In genomic region chr9:36175209-36175608, GRCh38 we compare ENCODE assay signal across 11 cellular contexts. TPM values are rescaled to one million over a fixed set of nuclear protein-coding genes. Genes with fewer than 3 reads are reported as not detected.
A peak's percentile ranks its signal among the peaks of the same experiment; 100 is the strongest.
DNase-seq lines count a peak whose midpoint lies in the region; ATAC-seq, FAIRE-seq and TF ChIP-seq lines count a peak whose summit lies in the region.
"Not testable (repeated sequence)": the region's sequence is repeated elsewhere in the genome, so short reads cannot be mapped to it uniquely, and the experiment has no call there.
"Had no signal": no experiment of that assay in that cellular context is flagged by ENCODE, and none has a peak within 500 bp of the region (broad histone marks: within the 10 kb centered on the region; RNA-seq: fewer than 3 reads in every experiment).

No MANE protein-coding gene starts in this region.

- H3K27me3 Mint-ChIP-seq in GM23338 (ENCODE audit: insufficient read depth, low read depth, poor library complexity): not testable (repeated sequence)

- not testable (repeated sequence) for H3K4me3 Mint-ChIP-seq in GM23338

- not testable (repeated sequence) for H4K8ac ChIP-seq in H1 (ENCODE audit: extremely low read depth, insufficient read depth, low read length); trophoblast cell (ENCODE audit: low read depth, low read length)

- H2BK120ac ChIP-seq in H1 (replicated peaks; ENCODE audit: low read depth, low read length); trophoblast cell (ENCODE audit: insufficient read depth, low read length, poor library complexity): not testable (repeated sequence)

- WGBS in H1 (ENCODE audit: extremely low coverage in 1 of 2, insufficient coverage in 1 of 2, insufficient read length in 1 of 2, insufficient replicate concordance in 2 of 2, low coverage in 1 of 2, low lambda C conversion rate in 2 of 2, missing lambda C conversion rate in 1 of 2), 2 experiments: 91% methylated on average over 3 of the region's 3 CpGs; no CpG with 5 or more reads in 1 of the 2 experiments
- WGBS in HepG2 (ENCODE audit: low lambda C conversion rate): 31% methylated on average over 3 of the region's 3 CpGs
- WGBS in trophoblast cell (ENCODE audit: extremely low coverage, insufficient coverage, insufficient read length): no CpG with 5 or more reads among the region's 3 CpGs

- H3K9me3 Mint-ChIP-seq in GM23338: peaks cover 16% of the 10 kb centered on the region

- H2BK20ac ChIP-seq in H1 (ENCODE audit: low read length): not testable (repeated sequence)

- TF ChIP-seq EP300 in H1 (IDR thresholded peaks at IDR 0.05; ENCODE audit: borderline replicate concordance in 1 of 2, low read depth in 2 of 2, low read length in 2 of 2); HepG2 (IDR thresholded peaks at IDR 0.05; ENCODE audit: low read depth in 2 of 2, low read length in 2 of 2); HepG2 (CRISPR knock-in tag; IDR thresholded peaks at IDR 0.05; ENCODE audit: borderline replicate concordance): not testable (repeated sequence)

- not testable (repeated sequence) for H3K9ac ChIP-seq in H1 (replicated peaks in 1 of 4; ENCODE audit: extremely low read depth in 1 of 4, low read depth in 3 of 4, low read length in 3 of 4); HepG2 (ENCODE audit: insufficient read depth, low read depth, low read length); trophoblast cell (ENCODE audit: low read length)

- H3K9me2 ChIP-seq in GM23338 (ENCODE audit: insufficient read depth): not testable (repeated sequence)

- not testable (repeated sequence) for TF ChIP-seq RAD21 in H1 (IDR thresholded peaks at IDR 0.05 in 1 of 2, conservative IDR thresholded peaks at IDR 0.05 in 1 of 2; ENCODE audit: low read depth in 2 of 2, low read length in 2 of 2); HepG2 (CRISPR knock-in tag; IDR thresholded peaks at IDR 0.05)

- not testable (repeated sequence) for H3K36me3 Mint-ChIP-seq in GM23338 (ENCODE audit: low read depth)

- H3K23ac ChIP-seq in H1 (ENCODE audit: insufficient read length); trophoblast cell (ENCODE audit: low read length): not testable (repeated sequence)

- not testable (repeated sequence) for H4K12ac ChIP-seq in trophoblast cell (ENCODE audit: low read depth, low read length)

- H3K23me2 ChIP-seq in H1 (ENCODE audit: low read depth, low read length): not testable (repeated sequence)

- not testable (repeated sequence) for H4K5ac ChIP-seq in H1 (ENCODE audit: insufficient read length, low read depth, low read length)

- H2AK5ac ChIP-seq in H1 (ENCODE audit: low read depth, low read length); trophoblast cell (ENCODE audit: low read length): not testable (repeated sequence)

- H3K4ac ChIP-seq in H1 (replicated peaks; ENCODE audit: insufficient read length, low read depth, low read length); trophoblast cell (ENCODE audit: low read depth, low read length): not testable (repeated sequence)

- H3K79me1 ChIP-seq in H1 (ENCODE audit: low read depth, low read length); trophoblast cell (ENCODE audit: low read length): not testable (repeated sequence)

- FAIRE-seq in H1 (lab: Jason Lieb, UNC); HepG2 (lab: Jason Lieb, UNC): not testable (repeated sequence)

- H3K36me3 ChIP-seq in GM23338 (ENCODE audit: insufficient read depth); H1 (ENCODE audit: control insufficient read depth in 2 of 4, insufficient read depth in 4 of 4, low read length in 3 of 4); HepG2 (replicated peaks in 1 of 2; ENCODE audit: control insufficient read depth in 1 of 2, insufficient read depth in 2 of 2, low read length in 2 of 2); trophoblast cell (ENCODE audit: control insufficient read depth in 1 of 2, insufficient read depth in 2 of 2, low read length in 2 of 2): not testable (repeated sequence)

- H3K4me3 ChIP-seq in GM23338; H1 (ENCODE audit: extremely low read depth in 1 of 4, insufficient read depth in 2 of 4, low read depth in 3 of 4, low read length in 4 of 4); HepG2 (replicated peaks in 1 of 3; ENCODE audit: insufficient read depth in 1 of 3, low read depth in 2 of 3, low read length in 3 of 3); trophoblast cell (ENCODE audit: low read depth, low read length): not testable (repeated sequence)

- H3K4me1 ChIP-seq in GM23338 (ENCODE audit: insufficient read depth); H1 (replicated peaks in 1 of 4; ENCODE audit: control insufficient read depth in 3 of 4, insufficient read depth in 4 of 4, low read length in 3 of 4); HepG2 (ENCODE audit: insufficient read depth, low read length); trophoblast cell (ENCODE audit: control insufficient read depth in 1 of 2, insufficient read depth in 2 of 2, low read length in 2 of 2): not testable (repeated sequence)

- intact Hi-C loops in HepG2 (cut with micrococcal nuclease; ENCODE audit: unreplicated experiment): not testable (repeated sequence)

- not testable (repeated sequence) for H3K4me1 Mint-ChIP-seq in GM23338

- H3K9me3 ChIP-seq in H1 (ENCODE audit: insufficient read depth in 2 of 2, low read depth in 1 of 2, low read length in 1 of 2); HepG2 (ENCODE audit: low read length); trophoblast cell (ENCODE audit: insufficient read depth, low read depth, low read length): not testable (repeated sequence)

- in situ Hi-C loops in HepG2 (cut with HindIII; ENCODE audit: extremely low pct_ligation_motif_present, low pct_unique_long_range_greater_than_20kb): not testable (repeated sequence)

- not testable (repeated sequence) for BruUV-seq in HepG2 (replicated peaks; lab: Mats Ljungman, UMichigan)

- H3K56ac ChIP-seq in H1 (replicated peaks; ENCODE audit: insufficient read length, low read depth, low read length): not testable (repeated sequence)

- H2BK5ac ChIP-seq in H1 (ENCODE audit: low read depth, low read length): not testable (repeated sequence)
- H2BK5ac ChIP-seq in trophoblast cell (ENCODE audit: low read depth, low read length, poor library complexity): peak overlapping the region; percentile 22

- CTCF ChIA-PET in H1 (lab: Charles Lee; ENCODE audit: partially characterized antibody): interaction anchor here (1.2 to 1.6 kb wide), 2 partner anchors 8 to 83 kb away, joined by 3 to 6 read pairs; no protein-coding TSS in a partner anchor
- CTCF ChIA-PET in HepG2 (lab: Yijun Ruan, JAX; ENCODE audit: low intra/inter-chr PET ratio, low total read pairs): not testable (repeated sequence)

- not testable (repeated sequence) for TF ChIP-seq POLR2A in H1 (IDR thresholded peaks at IDR 0.05; ENCODE audit: control extremely low read depth in 1 of 2, low read depth in 2 of 2, low read length in 2 of 2); HepG2 (IDR thresholded peaks at IDR 0.05; ENCODE audit: insufficient read depth in 1 of 2, low read depth in 2 of 2, low read length in 2 of 2)

- peak overlapping the region; percentile 40; the same call in 1 of the 2 replicates for H2BK15ac ChIP-seq in H1 (ENCODE audit: low read length)

- H3K14ac ChIP-seq in H1 (ENCODE audit: insufficient read length); trophoblast cell (ENCODE audit: low read length): not testable (repeated sequence)

- H3F3A ChIP-seq in GM23338 (replicated peaks; ENCODE audit: low read depth): not testable (repeated sequence)

- not testable (repeated sequence) for DNase-seq in GM23338 (ENCODE audit: low spot score); H1 (ENCODE audit: low read depth in 1 of 2, low spot score in 2 of 2); HepG2 (ENCODE audit: low spot score)
- DNase-seq in trophoblast cell: peak; percentile 31 to 79

- H3K27me3 ChIP-seq in GM23338 (ENCODE audit: insufficient read depth); H1 (replicated peaks in 1 of 4; ENCODE audit: control insufficient read depth in 3 of 4, extremely low read depth in 1 of 4, insufficient read depth in 3 of 4, low read length in 3 of 4); trophoblast cell (ENCODE audit: insufficient read depth, low read length): not testable (repeated sequence)
- peaks cover 3 to 25% of the 10 kb centered on the region in 2 experiments; a peak in 4 of 5 replicates for H3K27me3 ChIP-seq in HepG2 (ENCODE audit: control insufficient read depth in 1 of 2, insufficient read depth in 2 of 2, low read length in 2 of 2)

- H2AFZ ChIP-seq in GM23338: 0 out of 2 replicates have a peak overlapping the region, but pooled peaks have one; percentile 23
- not testable (repeated sequence) for H2AFZ ChIP-seq in H1 (ENCODE audit: low read length); HepG2 (ENCODE audit: low read length); trophoblast cell (ENCODE audit: insufficient read depth, low read length, poor library complexity)

- not testable (repeated sequence) for H3K79me2 ChIP-seq in GM23338 (replicated peaks; ENCODE audit: insufficient read depth); H1 (ENCODE audit: control insufficient read depth in 1 of 2, insufficient read depth in 2 of 2, low read length in 2 of 2); HepG2 (ENCODE audit: insufficient read depth, low read length); trophoblast cell (ENCODE audit: control insufficient read depth, insufficient read depth, low read length, poor library complexity)

- not testable (repeated sequence) for H3K4me2 ChIP-seq in GM23338; H1 (ENCODE audit: insufficient read depth in 1 of 2, low read depth in 2 of 2, low read length in 2 of 2); HepG2 (ENCODE audit: low read depth, low read length); trophoblast cell (ENCODE audit: low read length)

- not testable (repeated sequence) for H3K27ac ChIP-seq in GM23338 (ENCODE audit: low read depth); H1 (ENCODE audit: low read depth, low read length); HepG2 (ENCODE audit: extremely low read length, insufficient read depth, low read length)
- H3K27ac ChIP-seq in trophoblast cell (ENCODE audit: low read depth, low read length): peak overlapping the region; percentile 78

- H2BK12ac ChIP-seq in H1 (ENCODE audit: low read depth, low read length); trophoblast cell (ENCODE audit: low read length): not testable (repeated sequence)

- H3K18ac ChIP-seq in H1 (ENCODE audit: extremely low read depth, low read length); trophoblast cell (ENCODE audit: low read length): not testable (repeated sequence)

- H4K91ac ChIP-seq in H1 (replicated peaks; ENCODE audit: insufficient read length, low read length); trophoblast cell (ENCODE audit: low read depth, low read length): not testable (repeated sequence)

- not testable (repeated sequence) for ATAC-seq in GM23338, HepG2

- not testable (repeated sequence) for H3K27ac Mint-ChIP-seq in GM23338

- not testable (repeated sequence) for H4K20me1 ChIP-seq in GM23338 (replicated peaks; ENCODE audit: insufficient read depth); H1 (replicated peaks in 1 of 2; ENCODE audit: control insufficient read depth in 1 of 2, insufficient read depth in 2 of 2, low read length in 2 of 2); HepG2 (ENCODE audit: insufficient read depth, low read length)

- POLR2A ChIA-PET in H1 (lab: Charles Lee; ENCODE audit: partially characterized antibody); HepG2 (lab: Yijun Ruan, JAX): not testable (repeated sequence)

- TF ChIP-seq CTCF in GM23338 (conservative IDR thresholded peaks at IDR 0.05; ENCODE audit: low read depth in 2 of 2); H1 (IDR thresholded peaks at IDR 0.05; ENCODE audit: control extremely low read depth in 1 of 3, insufficient read depth in 1 of 3, low read depth in 1 of 3, low read length in 3 of 3); HepG2 (CRISPR knock-in tag; IDR thresholded peaks at IDR 0.05): not testable (repeated sequence)

RNA-seq across cellular contexts. Expression of gene CCIN, which starts 6.0 kb away (rescaled TPM):
- total RNA-seq in GM23338 (2014; rRNA removed; shearing (Covaris generic)): 0.14 TPM in 1 of 2 replicates, not detected in the other
- polyA plus RNA-seq in GM23338 (2016; fragmentation: Nextera tagmentation; extraction: Ambion mirVana): not detected in 2 replicates
- 0.19 and 0.27 TPM in 2 replicates for total RNA-seq in H1 (2021; fragmentation: NEBNext Ultra II Directional; extraction: Animal tissue kit (Norgen Biotek cat#: 25700))
- polyA plus RNA-seq in H1 (2011; rRNA removed): 0.20 and 0.21 TPM in 2 replicates
- polyA plus RNA-seq in H1 (2011; cell fraction: cytosol; rRNA removed): 0.19 TPM
- 0.74 TPM for polyA plus RNA-seq in H1 (2011; cell fraction: nucleus; rRNA removed)
- polyA plus RNA-seq in H1 (2012, experiment 1 of 2): 0.12 to 0.19 TPM (median 0.18 TPM) in 3 of 4 replicates, not detected in the other
- 0.08 TPM for polyA plus RNA-seq in H1 (2012, experiment 2 of 2)
- 0.06 TPM for polyA plus RNA-seq in H1 (2013, experiment 1 of 2)
- polyA plus RNA-seq in H1 (2013, experiment 2 of 2): 0.07 TPM
- polyA minus RNA-seq in H1 (2011; rRNA and poly(A)+ RNA removed): 1.1 and 1.8 TPM in 2 replicates
- polyA minus RNA-seq in H1 (2011; cell fraction: cytosol; rRNA and poly(A)+ RNA removed): not detected
- polyA minus RNA-seq in H1 (2011; cell fraction: nucleus; rRNA and poly(A)+ RNA removed): 0.80 TPM
- not detected in 2 replicates for total RNA-seq in HepG2 (2016; rRNA removed; fragmentation: Illumina TruSeq; extraction: Trizol)
- total RNA-seq in HepG2 (2016; cell fraction: cytosol; rRNA removed; fragmentation: Illumina TruSeq; extraction: Trizol; ENCODE audit: low read depth): not detected in 2 replicates
- total RNA-seq in HepG2 (2016; cell fraction: insoluble cytoplasmic fraction; rRNA removed; fragmentation: Illumina TruSeq; extraction: Trizol): not detected in 2 replicates
- total RNA-seq in HepG2 (2016; cell fraction: membrane; rRNA removed; fragmentation: Illumina TruSeq; extraction: Trizol): not detected in 2 replicates
- total RNA-seq in HepG2 (2016; cell fraction: nucleus; rRNA removed; fragmentation: Illumina TruSeq; extraction: Trizol): not detected in 2 replicates
- not detected in 2 replicates for polyA plus RNA-seq in HepG2 (2011; rRNA removed)
- polyA plus RNA-seq in HepG2 (2011; cell fraction: cytosol; rRNA removed): 0.04 TPM in 1 of 2 replicates, not detected in the other
- polyA plus RNA-seq in HepG2 (2011; cell fraction: nucleus; rRNA removed): 0.07 TPM in 1 of 2 replicates, not detected in the other
- polyA plus RNA-seq in HepG2 (2012): not detected in 2 replicates
- not detected in 2 replicates for polyA plus RNA-seq in HepG2 (2016; cell fraction: cytosol; fragmentation: Illumina TruSeq; extraction: Trizol; ENCODE audit: low read depth)
- polyA plus RNA-seq in HepG2 (2016; cell fraction: insoluble cytoplasmic fraction; fragmentation: Illumina TruSeq; extraction: Trizol; ENCODE audit: low read depth): not detected in 2 replicates
- not detected in 2 replicates for polyA plus RNA-seq in HepG2 (2016; cell fraction: membrane; fragmentation: Illumina TruSeq; extraction: Trizol; ENCODE audit: low read depth)
- polyA plus RNA-seq in HepG2 (2016; cell fraction: nucleus; fragmentation: Illumina TruSeq; extraction: Trizol; ENCODE audit: insufficient read depth, low read depth): not detected in 2 replicates
- not detected in 2 replicates for polyA minus RNA-seq in HepG2 (2011; rRNA and poly(A)+ RNA removed; ENCODE audit: low replicate concordance)
- polyA minus RNA-seq in HepG2 (2011; cell fraction: cytosol; rRNA and poly(A)+ RNA removed): not detected in 2 replicates
- polyA minus RNA-seq in HepG2 (2011; cell fraction: nucleus; rRNA and poly(A)+ RNA removed): not detected in 2 replicates
- polyA plus RNA-seq in trophoblast cell (2013): 0.23 and 0.33 TPM in 2 replicates
- total RNA-seq: A673; B cell; Caco-2; Calu3; CD4-positive, alpha-beta memory T cell; CD8-positive, alpha-beta memory T cell had no signal
- polyA plus RNA-seq: A549; CD4-positive, alpha-beta memory T cell had no signal

RNA-seq across cellular contexts. Expression of gene CLTA, which starts 15.5 kb away (rescaled TPM):
- 259 and 288 TPM in 2 replicates for total RNA-seq in GM23338 (2014; rRNA removed; shearing (Covaris generic))
- polyA plus RNA-seq in GM23338 (2016; fragmentation: Nextera tagmentation; extraction: Ambion mirVana) (223 and 229 TPM in 2 replicates), H1 (2011; rRNA removed) (137 and 146 TPM in 2 replicates), HepG2 (2011; rRNA removed) (110 and 143 TPM in 2 replicates)
- total RNA-seq in H1 (2021; fragmentation: NEBNext Ultra II Directional; extraction: Animal tissue kit (Norgen Biotek cat#: 25700)): 236 and 239 TPM in 2 replicates
- polyA plus RNA-seq in H1 (2011; cell fraction: cytosol; rRNA removed): 239 TPM
- 104 TPM for polyA plus RNA-seq in H1 (2011; cell fraction: nucleus; rRNA removed)
- polyA plus RNA-seq in H1 (2012, experiment 1 of 2): 235 to 274 TPM (median 252 TPM) in 4 replicates
- 360 TPM for polyA plus RNA-seq in H1 (2012, experiment 2 of 2)
- polyA plus RNA-seq in H1 (2013, experiment 1 of 2): 195 TPM
- 200 TPM for polyA plus RNA-seq in H1 (2013, experiment 2 of 2)
- 58.9 and 75.6 TPM in 2 replicates for polyA minus RNA-seq in H1 (2011; rRNA and poly(A)+ RNA removed)
- polyA minus RNA-seq in H1 (2011; cell fraction: cytosol; rRNA and poly(A)+ RNA removed): 112 TPM
- 56.0 TPM for polyA minus RNA-seq in H1 (2011; cell fraction: nucleus; rRNA and poly(A)+ RNA removed)
- total RNA-seq in HepG2 (2016; rRNA removed; fragmentation: Illumina TruSeq; extraction: Trizol): 222 and 227 TPM in 2 replicates
- total RNA-seq in HepG2 (2016; cell fraction: cytosol; rRNA removed; fragmentation: Illumina TruSeq; extraction: Trizol; ENCODE audit: low read depth): 77.4 and 77.5 TPM in 2 replicates
- total RNA-seq in HepG2 (2016; cell fraction: insoluble cytoplasmic fraction; rRNA removed; fragmentation: Illumina TruSeq; extraction: Trizol): 223 and 230 TPM in 2 replicates
- 134 and 142 TPM in 2 replicates for total RNA-seq in HepG2 (2016; cell fraction: membrane; rRNA removed; fragmentation: Illumina TruSeq; extraction: Trizol)
- 66.4 and 74.6 TPM in 2 replicates for total RNA-seq in HepG2 (2016; cell fraction: nucleus; rRNA removed; fragmentation: Illumina TruSeq; extraction: Trizol)
- 131 and 141 TPM in 2 replicates for polyA plus RNA-seq in HepG2 (2011; cell fraction: cytosol; rRNA removed)
- polyA plus RNA-seq in HepG2 (2011; cell fraction: nucleus; rRNA removed): 33.5 and 40.0 TPM in 2 replicates
- 138 and 142 TPM in 2 replicates for polyA plus RNA-seq in HepG2 (2012)
- 80.6 and 83.8 TPM in 2 replicates for polyA plus RNA-seq in HepG2 (2016; cell fraction: cytosol; fragmentation: Illumina TruSeq; extraction: Trizol; ENCODE audit: low read depth)
- 243 and 252 TPM in 2 replicates for polyA plus RNA-seq in HepG2 (2016; cell fraction: insoluble cytoplasmic fraction; fragmentation: Illumina TruSeq; extraction: Trizol; ENCODE audit: low read depth)
- 122 and 129 TPM in 2 replicates for polyA plus RNA-seq in HepG2 (2016; cell fraction: membrane; fragmentation: Illumina TruSeq; extraction: Trizol; ENCODE audit: low read depth)
- polyA plus RNA-seq in HepG2 (2016; cell fraction: nucleus; fragmentation: Illumina TruSeq; extraction: Trizol; ENCODE audit: insufficient read depth, low read depth): 116 and 119 TPM in 2 replicates
- 57.2 and 96.3 TPM in 2 replicates for polyA minus RNA-seq in HepG2 (2011; rRNA and poly(A)+ RNA removed; ENCODE audit: low replicate concordance)
- 62.5 and 79.0 TPM in 2 replicates for polyA minus RNA-seq in HepG2 (2011; cell fraction: cytosol; rRNA and poly(A)+ RNA removed)
- 17.6 and 26.5 TPM in 2 replicates for polyA minus RNA-seq in HepG2 (2011; cell fraction: nucleus; rRNA and poly(A)+ RNA removed)
- 489 and 493 TPM in 2 replicates for polyA plus RNA-seq in trophoblast cell (2013)

RNA-seq across cellular contexts. Expression of gene GLIPR2, which starts 38.7 kb away (rescaled TPM):
- 4.4 and 5.1 TPM in 2 replicates for total RNA-seq in GM23338 (2014; rRNA removed; shearing (Covaris generic))
- polyA plus RNA-seq in GM23338 (2016; fragmentation: Nextera tagmentation; extraction: Ambion mirVana) (5.7 and 7.0 TPM in 2 replicates), H1 (2011; rRNA removed) (10.2 and 12.0 TPM in 2 replicates), HepG2 (2011; rRNA removed) (0.08 and 0.29 TPM in 2 replicates)
- total RNA-seq in H1 (2021; fragmentation: NEBNext Ultra II Directional; extraction: Animal tissue kit (Norgen Biotek cat#: 25700)): 7.9 and 8.9 TPM in 2 replicates
- 13.7 TPM for polyA plus RNA-seq in H1 (2011; cell fraction: cytosol; rRNA removed)
- 7.1 TPM for polyA plus RNA-seq in H1 (2011; cell fraction: nucleus; rRNA removed)
- polyA plus RNA-seq in H1 (2012, experiment 1 of 2): 11.5 to 15.4 TPM (median 13.1 TPM) in 4 replicates
- polyA plus RNA-seq in H1 (2012, experiment 2 of 2): 11.8 TPM
- polyA plus RNA-seq in H1 (2013, experiment 1 of 2): 6.2 TPM
- 6.2 TPM for polyA plus RNA-seq in H1 (2013, experiment 2 of 2)
- 5.5 and 7.2 TPM in 2 replicates for polyA minus RNA-seq in H1 (2011; rRNA and poly(A)+ RNA removed)
- polyA minus RNA-seq in H1 (2011; cell fraction: cytosol; rRNA and poly(A)+ RNA removed): 4.7 TPM
- polyA minus RNA-seq in H1 (2011; cell fraction: nucleus; rRNA and poly(A)+ RNA removed): 3.7 TPM
- 0.27 and 0.42 TPM in 2 replicates for total RNA-seq in HepG2 (2016; rRNA removed; fragmentation: Illumina TruSeq; extraction: Trizol)
- not detected in 2 replicates for total RNA-seq in HepG2 (2016; cell fraction: cytosol; rRNA removed; fragmentation: Illumina TruSeq; extraction: Trizol; ENCODE audit: low read depth)
- 0.50 and 0.52 TPM in 2 replicates for total RNA-seq in HepG2 (2016; cell fraction: insoluble cytoplasmic fraction; rRNA removed; fragmentation: Illumina TruSeq; extraction: Trizol)
- 0.21 and 0.40 TPM in 2 replicates for total RNA-seq in HepG2 (2016; cell fraction: membrane; rRNA removed; fragmentation: Illumina TruSeq; extraction: Trizol)
- total RNA-seq in HepG2 (2016; cell fraction: nucleus; rRNA removed; fragmentation: Illumina TruSeq; extraction: Trizol): 0.19 TPM in 1 of 2 replicates, not detected in the other
- polyA plus RNA-seq in HepG2 (2011; cell fraction: cytosol; rRNA removed): 0.07 and 0.22 TPM in 2 replicates
- 0.07 TPM in 1 of 2 replicates, not detected in the other for polyA plus RNA-seq in HepG2 (2011; cell fraction: nucleus; rRNA removed)
- 0.21 TPM in 1 of 2 replicates, not detected in the other for polyA plus RNA-seq in HepG2 (2012)
- 0.07 and 0.14 TPM in 2 replicates for polyA plus RNA-seq in HepG2 (2016; cell fraction: cytosol; fragmentation: Illumina TruSeq; extraction: Trizol; ENCODE audit: low read depth)
- 0.35 and 0.75 TPM in 2 replicates for polyA plus RNA-seq in HepG2 (2016; cell fraction: insoluble cytoplasmic fraction; fragmentation: Illumina TruSeq; extraction: Trizol; ENCODE audit: low read depth)
- polyA plus RNA-seq in HepG2 (2016; cell fraction: membrane; fragmentation: Illumina TruSeq; extraction: Trizol; ENCODE audit: low read depth): 0.18 and 0.30 TPM in 2 replicates
- 0.25 and 0.44 TPM in 2 replicates for polyA plus RNA-seq in HepG2 (2016; cell fraction: nucleus; fragmentation: Illumina TruSeq; extraction: Trizol; ENCODE audit: insufficient read depth, low read depth)
- polyA minus RNA-seq in HepG2 (2011; rRNA and poly(A)+ RNA removed; ENCODE audit: low replicate concordance): 0.23 TPM in 1 of 2 replicates, not detected in the other
- not detected in 2 replicates for polyA minus RNA-seq in HepG2 (2011; cell fraction: cytosol; rRNA and poly(A)+ RNA removed)
- not detected in 2 replicates for polyA minus RNA-seq in HepG2 (2011; cell fraction: nucleus; rRNA and poly(A)+ RNA removed)
- 23.0 and 24.6 TPM in 2 replicates for polyA plus RNA-seq in trophoblast cell (2013)
